Comparison of ENCODE assay signal across 9 cellular contexts in the genomic region with DNA sequence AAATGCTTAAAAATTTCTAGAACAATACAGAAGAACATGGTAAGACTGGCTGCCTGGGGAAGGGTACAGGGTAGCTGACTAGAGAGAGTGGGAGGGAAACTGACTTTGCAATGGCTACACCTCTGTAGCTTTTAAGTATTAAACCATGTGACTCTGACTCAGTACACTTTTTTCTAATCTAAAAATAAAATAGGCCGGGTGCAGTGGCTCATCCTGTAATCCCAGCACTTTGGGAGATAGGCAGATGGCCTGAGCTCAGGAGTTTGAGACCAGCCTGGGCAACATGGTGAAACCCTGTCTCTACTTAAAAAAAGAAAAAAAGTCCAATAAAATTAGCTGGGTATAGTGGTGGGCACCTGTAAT. TPM values are rescaled to one million over a fixed set of nuclear protein-coding genes. Genes with fewer than 3 reads are reported as not detected.
DNase-seq lines count a peak whose midpoint lies in the region; ATAC-seq, FAIRE-seq and TF ChIP-seq lines count a peak whose summit lies in the region.
"Had no signal": no experiment of that assay in that cellular context is flagged by ENCODE, and none has a peak within 500 bp of the region (broad histone marks: within the 10 kb centered on the region; RNA-seq: fewer than 3 reads in every experiment).

No MANE protein-coding gene starts in this region.

- FAIRE-seq in GM19239 (lab: Jason Lieb, UNC) = no peak
- FAIRE-seq: TTC549 had no signal

- CTCF ChIA-PET in AG04450 (lab: Charles Lee) = interaction anchor here (1.2 to 1.5 kb wide), 2 partner anchors 49 to 50 kb away, joined by 4 read pairs; no protein-coding TSS in a partner anchor

- no peak for DNase-seq in AG04450 (ENCODE audit: low read depth, low spot score)
- peak; percentile 13 for DNase-seq in NCI-H82 treated with DMSO at 0.1 percent for 48 hours (lab: John Stamatoyannopoulos, UW; ENCODE audit: unreplicated experiment)
- DNase-seq in colonic mucosa = no peak
- DNase-seq in mucosa of descending colon = no peak
- DNase-seq in NCI-H2081 treated with DMSO at 0.1 percent for 48 hours (lab: John Stamatoyannopoulos, UW) = no peak
- no peak for DNase-seq in GM19239 (ENCODE audit: insufficient read length, low spot score)
- DNase-seq in activated effector memory CD4-positive, alpha-beta T cell treated with anti-CD3 and anti-CD28 coated beads, Interleukin-2, amount 50 U/mL, for 16 hours = no peak

- peaks cover 10% of the 10 kb centered on the region for H3K4me1 ChIP-seq in colonic mucosa
- peaks cover 40% of the 10 kb centered on the region for H3K4me1 ChIP-seq in mucosa of descending colon (ENCODE audit: low read depth)

- intact Hi-C loops in colonic mucosa (cut with DNase I) = no loop called here
- intact Hi-C loops in mucosa of descending colon (cut with DNase I, micrococcal nuclease) = no loop called here

- H3K36me3 ChIP-seq in colonic mucosa (no peaks in the 10 kb centered on the region), mucosa of descending colon (ENCODE audit: low read depth) (no peaks in the 10 kb centered on the region)

- H3K4me3 ChIP-seq in AG04450 (ENCODE audit: low read depth, low read length) (no peak overlapping the region), colonic mucosa (no peak overlapping the region), mucosa of descending colon (no peak overlapping the region)

- peak overlapping the region in 1 of 2 donors; percentile 40 for H3K9ac ChIP-seq in colonic mucosa (ENCODE audit: low read depth in 2 of 2, low read length in 2 of 2)

- H3K27ac ChIP-seq in AG04450 (ENCODE audit: low read depth, low read length) = peak overlapping the region; percentile 88
- peak overlapping the region; percentile 80 for H3K27ac ChIP-seq in colonic mucosa

- no peak for TF ChIP-seq CTCF in AG04450 (IDR thresholded peaks at IDR 0.05; ENCODE audit: low read depth, low read length)
- no peak for TF ChIP-seq CTCF in colonic mucosa (IDR thresholded peaks at IDR 0.05)
- no peak for TF ChIP-seq CTCF in mucosa of descending colon (IDR thresholded peaks at IDR 0.05)

- POLR2A ChIA-PET in AG04450 (lab: Yijun Ruan, JAX) = interaction anchor here (0.9 to 1.2 kb wide), 3 partner anchors 11 to 53 kb away, joined by 3 to 5 read pairs (median 3); no protein-coding TSS in a partner anchor

- ATAC-seq in mucosa of descending colon (peak; percentile 5), HG03095 (IDR thresholded peaks at IDR 0.05; ENCODE audit: unreplicated experiment) (no peak)

- H3K27me3 ChIP-seq in AG04450 (ENCODE audit: control insufficient read depth, insufficient read depth, low read length) = no peaks in the 10 kb centered on the region
- H3K27me3 ChIP-seq in colonic mucosa = no peaks in the 10 kb centered on the region

- H3K9me3 ChIP-seq in AG04450 (ENCODE audit: control insufficient read depth, insufficient read depth, low read length) (no peaks in the 10 kb centered on the region), colonic mucosa (no peaks in the 10 kb centered on the region), mucosa of descending colon (no peaks in the 10 kb centered on the region)

RNA-seq across cellular contexts. Expression of gene ATP9A, which starts 18.5 kb away (rescaled TPM):
- polyA plus RNA-seq in AG04450 (2011; rRNA removed) = 35.3 and 37.1 TPM in 2 replicates
- polyA minus RNA-seq in AG04450 (2011; rRNA and poly(A)+ RNA removed) = 95.4 and 107 TPM in 2 replicates
- total RNA-seq in colonic mucosa = 10 to 100 TPM; 40.2 to 70.1 TPM
- total RNA-seq in mucosa of descending colon = 100 to 1,000 TPM in 1 of 3 donors, 10 to 100 TPM in 2; 54.0 to 102 (median 59.4) TPM

RNA-seq across cellular contexts. Expression of gene SALL4, which starts 52.7 kb away (rescaled TPM):
- 0.46 and 0.57 TPM in 2 replicates for polyA plus RNA-seq in AG04450 (2011; rRNA removed)
- 0.28 and 0.56 TPM in 2 replicates for polyA minus RNA-seq in AG04450 (2011; rRNA and poly(A)+ RNA removed)
- under 1 TPM; 0.13 to 0.35 TPM for total RNA-seq in colonic mucosa
- under 1 TPM in 2 of 3 donors, not detected in 1; 0.05 to 0.41 TPM for total RNA-seq in mucosa of descending colon
